ENCODE assay signal across 29 cellular contexts in the genomic region with DNA sequence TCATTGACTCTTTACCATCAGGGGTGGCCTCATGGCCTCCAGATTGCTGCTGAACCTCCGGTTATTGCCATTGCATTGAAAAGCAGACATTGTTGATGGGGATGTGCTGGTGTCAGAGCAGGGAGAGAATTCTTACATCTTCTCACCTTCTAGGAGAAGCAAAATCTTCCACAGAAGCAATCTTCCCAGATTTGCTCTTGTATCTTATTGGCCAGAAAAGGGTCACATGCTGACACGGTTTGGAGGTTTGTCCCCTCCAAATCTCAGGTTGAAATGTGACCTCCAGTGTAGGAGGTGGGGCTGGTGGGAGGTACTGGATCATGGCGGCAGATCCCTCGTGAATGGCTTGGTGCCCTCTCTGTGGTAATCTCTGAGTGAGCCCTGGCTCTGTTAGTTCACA. TPM values are rescaled to one million over a fixed set of nuclear protein-coding genes. Genes with fewer than 3 reads are reported as not detected.
"Had no signal": no experiment of that assay in that cellular context is flagged by ENCODE, and none has a peak within 500 bp of the region (broad histone marks: within the 10 kb centered on the region; RNA-seq: fewer than 3 reads in every experiment).

No MANE protein-coding gene starts in this region.

- H3K27ac ChIP-seq: neural progenitor cell, ovary, parathyroid adenoma, psoas muscle, right lobe of liver, sigmoid colon, stomach, thoracic aorta, thyroid gland, tibial nerve, upper lobe of left lung, vagina had no signal

- H3K27ac Mint-ChIP-seq: nephron progenitor cell; neural progenitor cell; progenitor cell of endocrine pancreas; stimulated activated memory B cell treated with anti-CD40 and anti-IgM and Interleukin-4, amounts not matched to agents 10 μg/mL and 1 μg/mL and 100 μg/mL, for 72 hours; stimulated activated naive CD8-positive, alpha-beta T cell treated with anti-CD3 and anti-CD28 coated beads, Interleukin-15, Interleukin-2, amounts not matched to agents 100 ng/mL and 50 ng/mL, for 24 hours had no signal

- H3K4me3 Mint-ChIP-seq: naive thymus-derived CD8-positive, alpha-beta T cell; natural killer cell treated with Interleukin-12 subunit alpha and Interleukin-12 subunit beta and Interleukin-15 and Interleukin-18, amount 100 ng/mL, for 72 hours; nephron progenitor cell; neural progenitor cell; stimulated activated memory B cell treated with anti-CD40 and anti-IgM and Interleukin-4, amounts not matched to agents 10 μg/mL and 1 μg/mL and 100 μg/mL, for 72 hours; stimulated activated naive CD8-positive, alpha-beta T cell treated with anti-CD3 and anti-CD28 coated beads, Interleukin-15, Interleukin-2, amounts not matched to agents 100 ng/mL and 50 ng/mL, for 24 hours had no signal

- H3K9me3 ChIP-seq: ovary, psoas muscle, right lobe of liver, sigmoid colon, stomach, thoracic aorta, thyroid gland, tibial nerve, upper lobe of left lung, vagina had no signal

- H3K9me3 Mint-ChIP-seq: naive thymus-derived CD8-positive, alpha-beta T cell; natural killer cell treated with Interleukin-12 subunit alpha and Interleukin-12 subunit beta and Interleukin-15 and Interleukin-18, amount 100 ng/mL, for 72 hours; nephron progenitor cell; stimulated activated memory B cell treated with anti-CD40 and anti-IgM and Interleukin-4, amounts not matched to agents 10 μg/mL and 1 μg/mL and 100 μg/mL, for 72 hours; stimulated activated naive CD8-positive, alpha-beta T cell treated with anti-CD3 and anti-CD28 coated beads, Interleukin-15, Interleukin-2, amounts not matched to agents 100 ng/mL and 50 ng/mL, for 24 hours had no signal

- H3K27me3 Mint-ChIP-seq: natural killer cell treated with Interleukin-12 subunit alpha and Interleukin-12 subunit beta and Interleukin-15 and Interleukin-18, amount 100 ng/mL, for 72 hours; progenitor cell of endocrine pancreas; stimulated activated memory B cell treated with anti-CD40 and anti-IgM and Interleukin-4, amounts not matched to agents 10 μg/mL and 1 μg/mL and 100 μg/mL, for 72 hours; stimulated activated naive CD8-positive, alpha-beta T cell treated with anti-CD3 and anti-CD28 coated beads, Interleukin-15, Interleukin-2, amounts not matched to agents 100 ng/mL and 50 ng/mL, for 24 hours had no signal

- FAIRE-seq: small intestine, urothelium cell line had no signal

- H3K36me3 Mint-ChIP-seq: natural killer cell treated with Interleukin-12 subunit alpha and Interleukin-12 subunit beta and Interleukin-15 and Interleukin-18, amount 100 ng/mL, for 72 hours had no signal

- H3K4me2 ChIP-seq: neural progenitor cell had no signal

- H3K4me3 ChIP-seq: neural progenitor cell, ovary, psoas muscle, right lobe of liver, sigmoid colon, stomach, thoracic aorta, thyroid gland, tibial nerve, upper lobe of left lung, vagina had no signal

- H2AFZ ChIP-seq: neural progenitor cell, parathyroid adenoma had no signal

- H3K27me3 ChIP-seq: neural progenitor cell, ovary, right lobe of liver, sigmoid colon, stomach, thyroid gland, tibial nerve, upper lobe of left lung, vagina had no signal

- DNase-seq: naive thymus-derived CD8-positive, alpha-beta T cell; nephron progenitor cell; occipital lobe; ovary; posterior cingulate gyrus; psoas muscle; right cardiac atrium; right lobe of liver; sigmoid colon; small intestine; stimulated activated CD4-positive, alpha-beta T cell treated with anti-CD3 and anti-CD28 coated beads, Interleukin-15, amount 100 ng/mL, for 24 hours; stimulated activated CD4-positive, alpha-beta T cell treated with anti-CD3 and anti-CD28 coated beads, Interleukin-2, amount 100 ng/mL, for 24 hours; stimulated activated CD4-positive, alpha-beta T cell treated with anti-CD3 and anti-CD28 coated beads, Interleukin-2, amount 100 ng/mL, for 48 hours; stimulated activated CD4-positive, alpha-beta T cell treated with anti-CD3 and anti-CD28 coated beads, Interleukin-4, amount 100 ng/mL, for 24 hours; stimulated activated naive CD4-positive, alpha-beta T cell; stomach; thyroid gland; trophoblast cell; upper lobe of left lung had no signal

- ATAC-seq: naive thymus-derived CD8-positive, alpha-beta T cell; natural killer cell treated with Interleukin-12 subunit alpha and Interleukin-12 subunit beta and Interleukin-15 and Interleukin-18, amount 100 ng/mL, for 72 hours; psoas muscle; right cardiac atrium; stimulated activated memory B cell treated with anti-CD40 and anti-IgM and Interleukin-4, amounts not matched to agents 10 μg/mL and 1 μg/mL and 100 μg/mL, for 72 hours had no signal

- H3K9ac ChIP-seq: neural progenitor cell, parathyroid adenoma had no signal

- H3K36me3 ChIP-seq: neural progenitor cell, ovary, right lobe of liver, thoracic aorta, thyroid gland, vagina had no signal

RNA-seq across cellular contexts. Expression of gene SLC13A3, which starts 27.3 kb away (rescaled TPM):
- polyA plus RNA-seq: naive thymus-derived CD8-positive, alpha-beta T cell had no signal

RNA-seq across cellular contexts. Expression of gene SLC2A10, which starts 30.9 kb away (rescaled TPM):
- polyA plus RNA-seq: naive thymus-derived CD8-positive, alpha-beta T cell had no signal
